ENCODE assay signal across 8 cellular contexts in the genomic region with DNA sequence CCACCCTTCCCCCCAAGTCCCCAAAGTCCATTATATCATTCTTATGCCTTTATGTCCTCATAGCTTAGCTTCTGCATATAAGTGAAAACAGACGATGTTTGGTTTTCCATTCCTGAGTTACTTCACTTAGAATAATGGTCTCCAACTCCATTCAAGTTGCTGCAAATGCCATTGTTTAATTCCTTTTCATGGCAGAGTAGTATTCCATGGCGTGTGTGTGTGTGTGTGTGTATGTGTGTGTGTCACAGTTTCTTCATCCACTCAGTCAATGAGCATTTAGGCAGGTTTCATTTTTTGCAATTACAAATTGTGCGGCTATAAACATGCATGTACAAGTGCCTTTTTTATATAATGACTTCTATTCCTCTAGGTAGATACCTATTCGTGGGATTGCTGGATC.
"Had no signal": no experiment of that assay in that cellular context is flagged by ENCODE, and none has a peak within 500 bp of the region (broad histone marks: within the 10 kb centered on the region; RNA-seq: fewer than 3 reads in every experiment).

No MANE protein-coding gene starts in this region.

- ATAC-seq: GM12878 had no signal

- FAIRE-seq: G401.6, GM12878, GM12891, GM12892, GM18507, GM19239 had no signal

- H3K4me3 ChIP-seq: GM12878 had no signal

- DNase-seq: GDM1, GF-D8 had no signal
